Comparison of ENCODE assay signal across 20 cellular contexts in the genomic region with DNA sequence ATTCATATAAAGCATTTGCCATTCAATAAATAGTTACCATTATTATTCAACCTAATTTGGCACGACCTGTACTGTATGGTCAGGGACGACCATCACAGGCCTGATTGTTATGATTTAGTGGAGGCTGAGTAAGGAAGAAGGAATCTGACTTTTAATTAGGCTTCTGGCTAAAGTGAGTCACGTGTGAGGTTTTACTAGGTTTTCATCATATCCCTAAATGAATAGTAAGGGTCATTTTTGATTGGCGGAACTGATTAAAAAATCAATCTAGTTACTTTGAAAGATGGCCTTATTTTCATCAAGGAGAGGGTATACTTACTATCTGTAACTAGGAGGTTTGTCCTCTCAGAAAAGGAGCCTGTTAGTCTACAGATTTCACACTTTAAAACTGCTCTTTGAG.
DNase-seq lines count a peak whose midpoint lies in the region; ATAC-seq, FAIRE-seq and TF ChIP-seq lines count a peak whose summit lies in the region.
"Had no signal": no experiment of that assay in that cellular context is flagged by ENCODE, and none has a peak within 500 bp of the region (broad histone marks: within the 10 kb centered on the region; RNA-seq: fewer than 3 reads in every experiment).

No MANE protein-coding gene starts in this region.

- H4K91ac ChIP-seq in mesenchymal stem cell (ENCODE audit: low read length), result no peak overlapping the region

- WGBS in K562 (ENCODE audit: insufficient coverage, low coverage, missing lambda C conversion rate), result 66% methylated on average over 4 of the region's 4 CpGs
- 15% methylated on average over 3 of the region's 4 CpGs for WGBS in mesenchymal stem cell

- H3K4me2 ChIP-seq in K562 (ENCODE audit: insufficient read depth, low read length) (no peak overlapping the region), mesenchymal stem cell (ENCODE audit: low read length, poor library complexity, severe bottlenecking) (no peak overlapping the region)

- TF ChIP-seq RAD21 in K562 (CRISPR knock-in tag; conservative IDR thresholded peaks at IDR 0.05 in 1 of 2, IDR thresholded peaks at IDR 0.05 in 1 of 2), result no peak

- no peak overlapping the region for H4K8ac ChIP-seq in mesenchymal stem cell (ENCODE audit: low read length)

- H3K4me3 ChIP-seq in K562, result no peak overlapping the region
- no peak overlapping the region for H3K4me3 ChIP-seq in mesenchymal stem cell (ENCODE audit: insufficient read depth in 1 of 2, low read depth in 1 of 2, low read length in 2 of 2)
- H3K4me3 ChIP-seq: ascending aorta, colonic mucosa, gastroesophageal sphincter, upper lobe of right lung had no signal

- H3K36me3 ChIP-seq in K562 (ENCODE audit: control insufficient read depth, insufficient read depth, low read length), result no peaks in the 10 kb centered on the region
- H3K36me3 ChIP-seq in mesenchymal stem cell (ENCODE audit: control insufficient read depth in 1 of 2, insufficient read depth in 2 of 2, low read depth in 1 of 2, low read length in 2 of 2), result no peaks in the 10 kb centered on the region
- H3K36me3 ChIP-seq: ascending aorta, colonic mucosa, gastroesophageal sphincter, upper lobe of right lung had no signal

- no peak overlapping the region for H2BK15ac ChIP-seq in mesenchymal stem cell (ENCODE audit: low read depth, poor library complexity, severe bottlenecking)

- no TSS peak for BruUV-seq in K562 (replicated peaks; lab: Mats Ljungman, UMichigan)

- TF ChIP-seq EP300 in K562 (IDR thresholded peaks at IDR 0.05; ENCODE audit: low read length), result no peak

- intact Hi-C loops in K562 (cut with micrococcal nuclease), result no loop called here

- FAIRE-seq in K562 (lab: Jason Lieb, UNC), result no peak

- H3K79me1 ChIP-seq in mesenchymal stem cell (replicated peaks; ENCODE audit: low read length, poor library complexity, severe bottlenecking), result no peaks in the 10 kb centered on the region

- no peak overlapping the region for H2BK120ac ChIP-seq in mesenchymal stem cell (ENCODE audit: low read depth, low read length)

- H3K27me3 ChIP-seq in K562 (ENCODE audit: control insufficient read depth in 2 of 2, insufficient read depth in 2 of 2, low read length in 2 of 2) (no peaks in the 10 kb centered on the region), mesenchymal stem cell (ENCODE audit: control insufficient read depth in 1 of 2, insufficient read depth in 1 of 2, low read length in 2 of 2) (peaks cover 0 to 3% of the 10 kb centered on the region in 2 experiments)
- H3K27me3 ChIP-seq: ascending aorta, colonic mucosa, gastroesophageal sphincter, upper lobe of right lung had no signal

- no peak overlapping the region for H3K18ac ChIP-seq in mesenchymal stem cell (ENCODE audit: low read depth in 1 of 2, low read length in 2 of 2)

- no peaks in the 10 kb centered on the region for H3K9me1 ChIP-seq in K562 (ENCODE audit: control insufficient read depth, insufficient read depth, low read length)

- H2BK5ac ChIP-seq in mesenchymal stem cell (ENCODE audit: low read depth, low read length, poor library complexity, severe bottlenecking), result no peak overlapping the region

- H3K9me3 ChIP-seq in K562 (replicated peaks; ENCODE audit: control insufficient read depth, insufficient read depth, low read depth, low read length), result no peaks in the 10 kb centered on the region
- H3K9me3 ChIP-seq in mesenchymal stem cell (ENCODE audit: control insufficient read depth, low read length), result no peaks in the 10 kb centered on the region
- H3K9me3 ChIP-seq: ascending aorta, colonic mucosa, gastroesophageal sphincter, upper lobe of right lung had no signal

- no peak overlapping the region for H3K14ac ChIP-seq in mesenchymal stem cell (ENCODE audit: low read length in 2 of 2)

- H2AK5ac ChIP-seq in mesenchymal stem cell (ENCODE audit: low read length, severe bottlenecking), result no peak overlapping the region

- POLR2A ChIA-PET in K562 (lab: Yijun Ruan, JAX), result no interaction called here

- no peak overlapping the region for H3K23ac ChIP-seq in mesenchymal stem cell (ENCODE audit: low read length in 2 of 2)

- TF ChIP-seq CTCF in K562 (IDR thresholded peaks at IDR 0.05 in 2 of 3, conservative IDR thresholded peaks at IDR 0.05 in 1 of 3; ENCODE audit: insufficient read depth in 2 of 3, low read depth in 1 of 3, low read length in 3 of 3), result no peak

- CTCF ChIA-PET in K562 (lab: Yijun Ruan, JAX; ENCODE audit: low intra/inter-chr PET ratio), result no interaction called here

- H3K9ac ChIP-seq in K562 (ENCODE audit: insufficient read depth in 1 of 2, low read depth in 2 of 2, low read length in 2 of 2) (no peak overlapping the region), mesenchymal stem cell (ENCODE audit: low read length) (no peak overlapping the region)

- no peak for TF ChIP-seq POLR2A in K562 (conservative IDR thresholded peaks at IDR 0.05)

- DNase-seq in COLO829 (ENCODE audit: low spot score), result peak; percentile 29
- DNase-seq in HT1080 (ENCODE audit: low read depth), result peak; percentile 41
- DNase-seq in K562 (ENCODE audit: extremely low read depth in 1 of 4, low spot score in 3 of 4), result no peak
- peak; percentile 26 for DNase-seq in mesenchymal stem cell
- no peak for DNase-seq in activated effector memory CD4-positive, alpha-beta T cell treated with Interleukin-2 at 50 U/mL for 16 hours
- no peak for DNase-seq in 8988T
- DNase-seq: activated naive CD4-positive, alpha-beta T cell treated with anti-CD3 and anti-CD28 coated beads for 36 hours; activated T-cell treated with anti-CD3 and anti-CD28 coated beads, Interleukin-2, amount 50 U/mL, for 1 hour; colonic mucosa; Kasumi-1; NCI-H1105 treated with DMSO at 0.1 percent for 48 hours; NCI-H2107; NCI-H524 treated with DMSO at 0.1 percent for 48 hours; SIG-M5; stimulated activated CD4-positive, alpha-beta T cell treated with anti-CD3 and anti-CD28 coated beads, Interleukin-4, amount 100 ng/mL, for 24 hours; upper lobe of right lung had no signal

- ATAC-seq in K562 (no peak), GM21825 (IDR thresholded peaks at IDR 0.05; ENCODE audit: unreplicated experiment) (no peak), GM21367 (IDR thresholded peaks at IDR 0.05; ENCODE audit: unreplicated experiment) (no peak)
- ATAC-seq: gastroesophageal sphincter, upper lobe of right lung had no signal

- no peaks in the 10 kb centered on the region for H4K20me1 ChIP-seq in K562 (replicated peaks; ENCODE audit: control insufficient read depth, insufficient read depth, low read length)

- in situ Hi-C loops in K562 (cut with MboI), result no loop called here

- H3K27ac ChIP-seq in K562 (ENCODE audit: extremely low read depth, low read depth, low read length), result no peak overlapping the region
- no peak overlapping the region for H3K27ac ChIP-seq in mesenchymal stem cell (ENCODE audit: low read length, poor library complexity, severe bottlenecking)
- H3K27ac ChIP-seq: ascending aorta, colonic mucosa, gastroesophageal sphincter, upper lobe of right lung had no signal

- no peak overlapping the region for H2BK12ac ChIP-seq in mesenchymal stem cell (ENCODE audit: low read length in 2 of 2)

- no peaks in the 10 kb centered on the region for H3K79me2 ChIP-seq in K562 (ENCODE audit: control insufficient read depth, insufficient read depth, low read length)

- peaks cover 2 to 31% of the 10 kb centered on the region in 2 experiments; a peak in 4 of 5 replicates for H3K4me1 ChIP-seq in K562 (replicated peaks in 1 of 2; ENCODE audit: control insufficient read depth in 2 of 2, insufficient read depth in 2 of 2, low read length in 2 of 2)
- H3K4me1 ChIP-seq in mesenchymal stem cell (ENCODE audit: control insufficient read depth, insufficient read depth, low read depth, low read length), result no peaks in the 10 kb centered on the region
- H3K4me1 ChIP-seq: ascending aorta, colonic mucosa, gastroesophageal sphincter, upper lobe of right lung had no signal

- H2AFZ ChIP-seq in K562 (ENCODE audit: low read depth, low read length) (no peak overlapping the region), mesenchymal stem cell (ENCODE audit: low read depth, low read length) (no peak overlapping the region)

- H3K4ac ChIP-seq in mesenchymal stem cell (ENCODE audit: low read depth in 1 of 2, low read length in 2 of 2), result no peak overlapping the region

TF ChIP-seq in K562, 482 proteins besides CTCF, POLR2A, EP300 and RAD21 (continues in another document):
- TF ChIP-seq FUS (optimal IDR thresholded peaks at IDR 0.05; ENCODE audit: low read depth, low read length), result no peak
- no peak for TF ChIP-seq MCM2 (IDR thresholded peaks at IDR 0.05; ENCODE audit: low read depth)
- TF ChIP-seq KLF13 (tag; IDR thresholded peaks at IDR 0.05; ENCODE audit: borderline replicate concordance, low read depth), result no peak
- TF ChIP-seq, protein P1, sequence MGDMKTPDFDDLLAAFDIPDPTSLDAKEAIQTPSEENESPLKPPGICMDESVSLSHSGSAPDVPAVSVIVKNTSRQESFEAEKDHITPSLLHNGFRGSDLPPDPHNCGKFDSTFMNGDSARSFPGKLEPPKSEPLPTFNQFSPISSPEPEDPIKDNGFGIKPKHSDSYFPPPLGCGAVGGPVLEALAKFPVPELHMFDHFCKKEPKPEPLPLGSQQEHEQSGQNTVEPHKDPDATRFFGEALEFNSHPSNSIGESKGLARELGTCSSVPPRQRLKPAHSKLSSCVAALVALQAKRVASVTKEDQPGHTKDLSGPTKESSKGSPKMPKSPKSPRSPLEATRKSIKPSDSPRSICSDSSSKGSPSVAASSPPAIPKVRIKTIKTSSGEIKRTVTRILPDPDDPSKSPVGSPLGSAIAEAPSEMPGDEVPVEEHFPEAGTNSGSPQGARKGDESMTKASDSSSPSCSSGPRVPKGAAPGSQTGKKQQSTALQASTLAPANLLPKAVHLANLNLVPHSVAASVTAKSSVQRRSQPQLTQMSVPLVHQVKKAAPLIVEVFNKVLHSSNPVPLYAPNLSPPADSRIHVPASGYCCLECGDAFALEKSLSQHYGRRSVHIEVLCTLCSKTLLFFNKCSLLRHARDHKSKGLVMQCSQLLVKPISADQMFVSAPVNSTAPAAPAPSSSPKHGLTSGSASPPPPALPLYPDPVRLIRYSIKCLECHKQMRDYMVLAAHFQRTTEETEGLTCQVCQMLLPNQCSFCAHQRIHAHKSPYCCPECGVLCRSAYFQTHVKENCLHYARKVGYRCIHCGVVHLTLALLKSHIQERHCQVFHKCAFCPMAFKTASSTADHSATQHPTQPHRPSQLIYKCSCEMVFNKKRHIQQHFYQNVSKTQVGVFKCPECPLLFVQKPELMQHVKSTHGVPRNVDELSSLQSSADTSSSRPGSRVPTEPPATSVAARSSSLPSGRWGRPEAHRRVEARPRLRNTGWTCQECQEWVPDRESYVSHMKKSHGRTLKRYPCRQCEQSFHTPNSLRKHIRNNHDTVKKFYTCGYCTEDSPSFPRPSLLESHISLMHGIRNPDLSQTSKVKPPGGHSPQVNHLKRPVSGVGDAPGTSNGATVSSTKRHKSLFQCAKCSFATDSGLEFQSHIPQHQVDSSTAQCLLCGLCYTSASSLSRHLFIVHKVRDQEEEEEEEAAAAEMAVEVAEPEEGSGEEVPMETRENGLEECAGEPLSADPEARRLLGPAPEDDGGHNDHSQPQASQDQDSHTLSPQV (IDR thresholded peaks at IDR 0.05), result no peak
- TF ChIP-seq CEBPG (CRISPR knock-in tag; IDR thresholded peaks at IDR 0.05), result no peak
- peak in 1 of 2 experiments; percentile 58; a peak in 1 of 4 replicates for TF ChIP-seq CEBPG (tag; conservative IDR thresholded peaks at IDR 0.05 in 1 of 2, IDR thresholded peaks at IDR 0.05 in 1 of 2)
- no peak for TF ChIP-seq CBX8 (IDR thresholded peaks at IDR 0.05; ENCODE audit: borderline replicate concordance, extremely low read depth, low read depth, low read length, poor library complexity, severe bottlenecking)

Comparison
In these comparisons a context has a peak if more than half of its experiments do, and no peak if none do; other contexts are left out.
1. DNase-seq: peak in COLO829 (single experiment), HT1080 (single experiment) and mesenchymal stem cell (single experiment); none in K562 (0 of 4), activated effector memory CD4-positive, alpha-beta T cell treated with Interleukin-2 at 50 U/mL for 16 hours (single experiment) and 8988T (single experiment).